Comparison of ENCODE assay signal across 13 cellular contexts in the genomic region with DNA sequence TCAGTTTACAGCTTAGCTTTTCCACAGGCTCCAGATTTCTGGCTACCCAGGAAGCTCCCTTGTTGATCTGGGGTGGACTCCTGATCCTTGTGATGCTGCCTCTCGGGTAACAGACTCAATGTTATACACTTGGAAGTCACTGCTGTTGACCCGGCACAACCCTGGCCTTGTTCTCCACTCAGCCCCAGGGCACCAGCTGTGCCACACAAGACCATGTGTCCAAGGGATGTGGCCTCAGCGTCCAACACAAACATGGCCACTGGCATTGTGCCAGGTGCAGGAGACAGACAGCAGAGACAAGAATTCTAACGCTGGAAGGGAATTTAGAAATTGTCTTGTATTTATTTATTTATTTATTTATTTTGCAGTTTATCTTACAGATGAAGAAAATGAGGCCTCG. TPM values are rescaled to one million over a fixed set of nuclear protein-coding genes. Genes with fewer than 3 reads are reported as not detected.
A peak's percentile ranks its signal among the peaks of the same experiment; 100 is the strongest.
DNase-seq lines count a peak whose midpoint lies in the region; ATAC-seq and TF ChIP-seq lines count a peak whose summit lies in the region.
"Had no signal": no experiment of that assay in that cellular context is flagged by ENCODE, and none has a peak within 500 bp of the region (broad histone marks: within the 10 kb centered on the region; RNA-seq: fewer than 3 reads in every experiment).

No MANE protein-coding gene starts in this region.

- no peak overlapping the region for H3K27ac Mint-ChIP-seq in type B pancreatic cell
- H3K27ac Mint-ChIP-seq: IgD-negative memory B cell, natural killer cell had no signal

- no peaks in the 10 kb centered on the region for H3K4me1 Mint-ChIP-seq in type B pancreatic cell (ENCODE audit: unreplicated experiment)
- H3K4me1 Mint-ChIP-seq: IgD-negative memory B cell, natural killer cell had no signal

- no peak overlapping the region for H3K4me3 Mint-ChIP-seq in type B pancreatic cell
- H3K4me3 Mint-ChIP-seq: IgD-negative memory B cell, natural killer cell had no signal

- H3K4me3 ChIP-seq in skeletal muscle satellite cell (ENCODE audit: low read length): no peak overlapping the region
- H3K4me3 ChIP-seq: gastrocnemius medialis had no signal

- H3K9me3 Mint-ChIP-seq in type B pancreatic cell: no peaks in the 10 kb centered on the region
- H3K9me3 Mint-ChIP-seq: natural killer cell had no signal

- peak; percentile 61 to 63 for ATAC-seq in left cardiac atrium
- ATAC-seq in HG02870 (IDR thresholded peaks at IDR 0.05; ENCODE audit: unreplicated experiment): no peak
- ATAC-seq: gastrocnemius medialis, natural killer cell had no signal

- in situ Hi-C loops in GM13977 (cut with MboI; ENCODE audit: low pct_unique_long_range_greater_than_20kb, low sequenced_read_pairs, unreplicated experiment): no loop called here

- TF ChIP-seq CTCF in type B pancreatic cell (conservative IDR thresholded peaks at IDR 0.05): no peak
- no peak for TF ChIP-seq CTCF in GM13977 (IDR thresholded peaks at IDR 0.05; ENCODE audit: extremely low read depth, insufficient read depth, missing control alignments)

- peak overlapping the region; percentile 24 for H3K4me2 ChIP-seq in skeletal muscle satellite cell (ENCODE audit: low read length)

- intact Hi-C loops in left cardiac atrium (cut with DNase I): no loop called here

- peak; percentile 74 for DNase-seq in M059J (ENCODE audit: low read depth)
- DNase-seq in astrocyte of the hippocampus (ENCODE audit: low read depth, low spot score): peak; percentile 42
- DNase-seq in left cardiac atrium: peak; percentile 49
- DNase-seq in activated effector memory CD4-positive, alpha-beta T cell treated with anti-CD3 and anti-CD28 coated beads, Interleukin-2, amount 50 U/mL, for 16 hours: no peak
- DNase-seq in type B pancreatic cell (ENCODE audit: extremely low spot score, unreplicated experiment): no peak
- no peak for DNase-seq in GM13977 (ENCODE audit: low spot score)
- DNase-seq: activated naive CD4-positive, alpha-beta T cell treated with Interleukin-2 at 50 U/mL for 16 hours; gastrocnemius medialis; natural killer cell; NCI-H524 treated with DMSO at 0.1 percent for 48 hours had no signal

- no peaks in the 10 kb centered on the region for H3K9me3 ChIP-seq in skeletal muscle satellite cell (replicated peaks; ENCODE audit: low read length)
- H3K9me3 ChIP-seq: gastrocnemius medialis had no signal

- no peaks in the 10 kb centered on the region for H3K36me3 ChIP-seq in skeletal muscle satellite cell (ENCODE audit: insufficient read depth, low read length)
- H3K36me3 ChIP-seq: gastrocnemius medialis had no signal

- H3K36me3 Mint-ChIP-seq in type B pancreatic cell: no peaks in the 10 kb centered on the region
- H3K36me3 Mint-ChIP-seq: IgD-negative memory B cell, natural killer cell had no signal

- H3K4me1 ChIP-seq in skeletal muscle satellite cell (ENCODE audit: control insufficient read depth, insufficient read depth, low read length): peaks cover 5% of the 10 kb centered on the region
- H3K4me1 ChIP-seq: gastrocnemius medialis had no signal

- no peak overlapping the region for H3K9ac ChIP-seq in skeletal muscle satellite cell (ENCODE audit: low read depth, low read length)

- no peaks in the 10 kb centered on the region for H3K27me3 Mint-ChIP-seq in type B pancreatic cell
- H3K27me3 Mint-ChIP-seq: IgD-negative memory B cell had no signal

- no peaks in the 10 kb centered on the region for H3K27me3 ChIP-seq in skeletal muscle satellite cell (ENCODE audit: control insufficient read depth, insufficient read depth, low read length)
- H3K27me3 ChIP-seq: gastrocnemius medialis had no signal

RNA-seq across cellular contexts. Expression of a gene that starts 39.0 kb away (rescaled TPM):
- total RNA-seq in M059J (2014; rRNA removed; shearing (Covaris generic)): 82.5 and 86.4 TPM in 2 replicates
- total RNA-seq in left cardiac atrium (10 to 100 TPM; 55.8 to 77.6 TPM), type B pancreatic cell (ENCODE audit: low replicate concordance) (77.3 and 109 TPM in 2 replicates)
- 58.3 and 65.5 TPM in 2 replicates for total RNA-seq in skeletal muscle satellite cell (2012; rRNA removed)

RNA-seq across cellular contexts. Expression of a gene that starts 54.7 kb away (rescaled TPM):
- 36.8 and 53.6 TPM in 2 replicates for total RNA-seq in M059J (2014; rRNA removed; shearing (Covaris generic))
- 10 to 100 TPM; 21.2 to 31.1 TPM for total RNA-seq in left cardiac atrium
- 39.8 and 48.1 TPM in 2 replicates for total RNA-seq in skeletal muscle satellite cell (2012; rRNA removed)
- total RNA-seq in type B pancreatic cell (ENCODE audit: low replicate concordance): 8.9 and 19.7 TPM in 2 replicates

Comparison
In these comparisons a context has a peak if more than half of its experiments do, and no peak if none do; other contexts are left out.
1. DNase-seq: peak in M059J (single experiment), astrocyte of the hippocampus (single experiment) and left cardiac atrium (single experiment); none in activated effector memory CD4-positive, alpha-beta T cell treated with anti-CD3 and anti-CD28 coated beads, Interleukin-2, amount 50 U/mL, for 16 hours (single experiment), type B pancreatic cell (single experiment) and GM13977 (single experiment).